8 cellular contexts compared by ENCODE assay signal in the genomic region with DNA sequence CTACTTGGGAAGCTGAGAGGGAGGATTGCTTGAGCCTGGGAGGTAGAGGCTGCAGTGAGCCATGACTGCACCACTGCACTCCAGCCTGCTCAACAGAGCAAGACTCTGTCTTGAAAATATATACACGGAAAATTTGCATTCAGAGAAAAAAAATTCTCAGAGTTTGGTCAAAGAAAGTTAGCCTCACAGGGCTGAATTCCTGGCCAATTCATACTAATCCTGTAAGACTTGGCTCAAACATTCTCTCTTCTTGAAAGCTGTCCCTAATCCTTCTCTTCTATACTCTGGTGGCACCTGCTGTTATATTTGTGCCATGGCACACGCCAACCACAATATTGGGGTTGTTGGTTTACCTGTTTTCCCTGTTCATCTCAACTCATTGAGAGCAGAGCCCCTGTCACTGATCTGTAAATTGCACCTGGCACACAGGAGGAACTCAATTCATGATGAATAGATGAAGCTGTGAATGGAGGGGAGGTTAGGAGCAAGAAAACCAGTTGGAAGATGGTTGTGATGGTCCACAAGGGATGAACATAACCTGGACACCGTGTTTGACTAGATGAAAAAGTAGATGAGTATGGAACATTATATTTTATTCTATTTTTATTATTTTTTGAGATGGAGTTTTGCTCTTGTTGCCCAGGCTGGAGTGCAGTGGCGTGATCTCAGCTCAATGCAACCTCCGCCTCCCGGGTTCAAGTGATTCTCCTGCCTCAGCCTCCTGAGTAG. TPM values are rescaled to one million over a fixed set of nuclear protein-coding genes. Genes with fewer than 3 reads are reported as not detected.
DNase-seq lines count a peak whose midpoint lies in the region; ATAC-seq and TF ChIP-seq lines count a peak whose summit lies in the region.

No MANE protein-coding gene starts in this region.

- H3K27me3 ChIP-seq in cardiac muscle cell (no peaks in the 10 kb centered on the region), ovary (no peaks in the 10 kb centered on the region)

- peak; percentile 28 to 34 for DNase-seq in cardiac muscle cell (ENCODE audit: low read depth in 1 of 2, low spot score in 1 of 2)
- DNase-seq in left cardiac atrium, result no peak
- DNase-seq in NCI-H146 treated with DMSO at 0.1 percent for 48 hours (lab: John Stamatoyannopoulos, UW; ENCODE audit: unreplicated experiment), result peak; percentile 18
- DNase-seq in mucosa of descending colon, result peak in 1 of 3 donors; percentile 68
- no peak for DNase-seq in HPDE6-E6E7 (ENCODE audit: extremely low spot score)
- no peak for DNase-seq in ovary

- no peak overlapping the region for H3K4me3 ChIP-seq in cardiac muscle cell
- no peak overlapping the region for H3K4me3 ChIP-seq in mucosa of descending colon
- no peak overlapping the region for H3K4me3 ChIP-seq in ovary

- no peak for TF ChIP-seq POLR2A in ovary (IDR thresholded peaks at IDR 0.05)

- TF ChIP-seq CTCF in cardiac muscle cell (IDR thresholded peaks at IDR 0.05; ENCODE audit: low read depth, low read length), result peak; percentile 27
- TF ChIP-seq CTCF in mucosa of descending colon (IDR thresholded peaks at IDR 0.05), result no peak
- no peak for TF ChIP-seq CTCF in ovary (IDR thresholded peaks at IDR 0.05)

- H3K4me1 Mint-ChIP-seq in activated T-helper 17 cell treated with anti-CD3 and anti-CD28 coated beads, Interleukin-2, amount 50 U/mL, for 72 hours, result no peaks in the 10 kb centered on the region

- no peaks in the 10 kb centered on the region for H3K36me3 Mint-ChIP-seq in activated T-helper 17 cell treated with anti-CD3 and anti-CD28 coated beads, Interleukin-2, amount 50 U/mL, for 72 hours (ENCODE audit: low read depth)

- no peak for ATAC-seq in left cardiac atrium
- peak; percentile 34 for ATAC-seq in activated T-helper 17 cell treated with anti-CD3 and anti-CD28 coated beads, Interleukin-2, amount 50 U/mL, for 72 hours (replicated peaks)
- ATAC-seq in mucosa of descending colon, result peak; percentile 61
- no peak for ATAC-seq in GM21737 (IDR thresholded peaks at IDR 0.05; ENCODE audit: unreplicated experiment)

- no peaks in the 10 kb centered on the region for H3K9me3 Mint-ChIP-seq in activated T-helper 17 cell treated with anti-CD3 and anti-CD28 coated beads, Interleukin-2, amount 50 U/mL, for 72 hours

- H3K4me1 ChIP-seq in cardiac muscle cell (ENCODE audit: low read depth) (peaks cover 4% of the 10 kb centered on the region), mucosa of descending colon (ENCODE audit: low read depth) (peaks cover 31% of the 10 kb centered on the region), ovary (ENCODE audit: insufficient read depth) (peaks cover 12% of the 10 kb centered on the region)

- H3K4me3 Mint-ChIP-seq in activated T-helper 17 cell treated with anti-CD3 and anti-CD28 coated beads, Interleukin-2, amount 50 U/mL, for 72 hours, result no peak overlapping the region

- H3K9me3 ChIP-seq in cardiac muscle cell (ENCODE audit: low read depth) (no peaks in the 10 kb centered on the region), mucosa of descending colon (no peaks in the 10 kb centered on the region), ovary (no peaks in the 10 kb centered on the region)

- H3K36me3 ChIP-seq in cardiac muscle cell (no peaks in the 10 kb centered on the region), mucosa of descending colon (ENCODE audit: low read depth) (no peaks in the 10 kb centered on the region), ovary (no peaks in the 10 kb centered on the region)

- no peak overlapping the region for H3K27ac Mint-ChIP-seq in activated T-helper 17 cell treated with anti-CD3 and anti-CD28 coated beads, Interleukin-2, amount 50 U/mL, for 72 hours

- intact Hi-C loops in left cardiac atrium (cut with DNase I) (loop anchor here in 1 of 2 donors (10.0 kb wide), 2 partner anchors 134 to 164 kb away; no protein-coding TSS in a partner anchor), mucosa of descending colon (cut with DNase I, micrococcal nuclease) (no loop called here), ovary (cut with DNase I) (loop anchor here in 2 of 4 donors (5.0 kb wide), 2 partner anchors 37 to 38 kb away; a partner anchor contains a TSS)

- H3K27me3 Mint-ChIP-seq in activated T-helper 17 cell treated with anti-CD3 and anti-CD28 coated beads, Interleukin-2, amount 50 U/mL, for 72 hours, result no peaks in the 10 kb centered on the region

- 93 to 94% (median 94%) methylated on average over 6 of the region's 6 CpGs for WGBS in ovary, 3 donors

- no peak overlapping the region for H3K27ac ChIP-seq in cardiac muscle cell
- H3K27ac ChIP-seq in ovary, result no peak overlapping the region

- TF ChIP-seq EP300 in ovary (IDR thresholded peaks at IDR 0.05), result no peak

RNA-seq across cellular contexts. Expression of a gene that starts 36.8 kb away (rescaled TPM):
- total RNA-seq in cardiac muscle cell, result 12.5 and 17.2 TPM in 2 replicates
- polyA plus RNA-seq in cardiac muscle cell, result 38.0 and 40.1 TPM in 2 replicates
- 10 to 100 TPM; 14.9 to 15.5 TPM for total RNA-seq in left cardiac atrium
- total RNA-seq in activated T-helper 17 cell treated with anti-CD3 and anti-CD28 coated beads, Interleukin-2, amount 50 U/mL, for 72 hours, result 10 to 100 TPM in 1 of 2 donors, 1 to 10 TPM in 1; 7.0 to 12.7 TPM
- total RNA-seq in mucosa of descending colon, result 10 to 100 TPM; 39.0 to 63.9 (median 44.2) TPM
- total RNA-seq in ovary, result 10 to 100 TPM; 18.9 to 35.5 (median 24.1) TPM
- 10 to 100 TPM; 19.8 to 36.1 TPM for polyA plus RNA-seq in ovary

RNA-seq across cellular contexts. Expression of a gene that starts 40.7 kb away (rescaled TPM):
- 42.3 and 42.4 TPM in 2 replicates for total RNA-seq in cardiac muscle cell
- polyA plus RNA-seq in cardiac muscle cell, result 53.2 and 72.3 TPM in 2 replicates
- 10 to 100 TPM; 15.9 to 20.9 TPM for total RNA-seq in left cardiac atrium
- total RNA-seq in activated T-helper 17 cell treated with anti-CD3 and anti-CD28 coated beads, Interleukin-2, amount 50 U/mL, for 72 hours, result 10 to 100 TPM; 33.6 to 46.9 TPM
- total RNA-seq in mucosa of descending colon, result 10 to 100 TPM; 43.4 to 78.0 (median 66.0) TPM
- 10 to 100 TPM; 41.1 to 53.8 (median 47.0) TPM for total RNA-seq in ovary
- polyA plus RNA-seq in ovary, result 10 to 100 TPM; 67.6 to 67.8 TPM

Comparison
In these comparisons a context has a peak if more than half of its experiments do, and no peak if none do; other contexts are left out.
1. DNase-seq: peak in cardiac muscle cell (2 of 2) and NCI-H146 treated with DMSO at 0.1 percent for 48 hours (single experiment); none in left cardiac atrium (single experiment), HPDE6-E6E7 (single experiment) and ovary (0 of 5).
2. ATAC-seq: peak in activated T-helper 17 cell treated with anti-CD3 and anti-CD28 coated beads, Interleukin-2, amount 50 U/mL, for 72 hours (single experiment) and mucosa of descending colon (single experiment); none in left cardiac atrium (0 of 2) and GM21737 (single experiment).